18 cellular contexts compared by ENCODE assay signal in genomic region chr3:24111711-24112110, GRCh38.
"Had no signal": no experiment of that assay in that cellular context is flagged by ENCODE, and none has a peak within 500 bp of the region (broad histone marks: within the 10 kb centered on the region; RNA-seq: fewer than 3 reads in every experiment).

No MANE protein-coding gene starts in this region.

- H3K27me3 ChIP-seq: gastroesophageal sphincter, neutrophil, right atrium auricular region had no signal

- H3K27me3 Mint-ChIP-seq: type B pancreatic cell had no signal

- H3K27ac ChIP-seq: epithelial cell of prostate, gastroesophageal sphincter, neutrophil, right atrium auricular region had no signal

- ATAC-seq: gastroesophageal sphincter; left lobe of liver; naive thymus-derived CD4-positive, alpha-beta T cell had no signal

- H3K4me1 ChIP-seq: gastroesophageal sphincter, right atrium auricular region had no signal

- H3K4me3 ChIP-seq: gastroesophageal sphincter, right atrium auricular region, smooth muscle cell had no signal

- H3K9me3 Mint-ChIP-seq: naive thymus-derived CD4-positive, alpha-beta T cell; nephron progenitor cell; type B pancreatic cell had no signal

- H3K9me3 ChIP-seq: gastroesophageal sphincter, neutrophil, right atrium auricular region had no signal

- H3K36me3 Mint-ChIP-seq: naive thymus-derived CD4-positive, alpha-beta T cell; type B pancreatic cell had no signal

- H3K36me3 ChIP-seq: gastroesophageal sphincter, neutrophil, right atrium auricular region had no signal

- H3K4me2 ChIP-seq: smooth muscle cell had no signal

- FAIRE-seq: endometrium, urothelium cell line had no signal

- H3K27ac Mint-ChIP-seq: naive thymus-derived CD4-positive, alpha-beta T cell; nephron progenitor cell; type B pancreatic cell had no signal

- H3K4me3 Mint-ChIP-seq: naive thymus-derived CD4-positive, alpha-beta T cell; nephron progenitor cell; type B pancreatic cell had no signal

- H3K4me1 Mint-ChIP-seq: naive thymus-derived CD4-positive, alpha-beta T cell; nephron progenitor cell had no signal

- DNase-seq: effector memory CD4-positive, alpha-beta T cell; glutamatergic neuron; islet precursor cell; mammary epithelial cell; naive thymus-derived CD4-positive, alpha-beta T cell; nephron progenitor cell; posterior cingulate gyrus; stimulated activated CD4-positive, alpha-beta T cell treated with anti-CD3 and anti-CD28 coated beads, Interleukin-2, amount 100 ng/mL, for 48 hours; stimulated activated naive CD4-positive, alpha-beta T cell treated with Interleukin-2 at 50 U/mL for 16 hours had no signal
